In genomic region chr5:142296914-142297417, GRCh38 we compare ENCODE assay signal across 11 cellular contexts. TPM values are rescaled to one million over a fixed set of nuclear protein-coding genes. Genes with fewer than 3 reads are reported as not detected.
A peak's percentile ranks its signal among the peaks of the same experiment; 100 is the strongest.
DNase-seq lines count a peak whose midpoint lies in the region; ATAC-seq, FAIRE-seq and TF ChIP-seq lines count a peak whose summit lies in the region.
"Had no signal": no experiment of that assay in that cellular context is flagged by ENCODE, and none has a peak within 500 bp of the region (broad histone marks: within the 10 kb centered on the region; RNA-seq: fewer than 3 reads in every experiment).

No MANE protein-coding gene starts in this region.

- peak overlapping the region; percentile 32 for H3K27ac ChIP-seq in IMR-90 (ENCODE audit: insufficient read depth, low read length)
- H3K27ac ChIP-seq in endothelial cell of umbilical vein (ENCODE audit: insufficient read depth, low read depth, low read length), result peak overlapping the region; percentile 99
- no peak overlapping the region for H3K27ac ChIP-seq in lower lobe of right lung
- H3K27ac ChIP-seq: suprapubic skin had no signal

- H2BK120ac ChIP-seq in IMR-90 (ENCODE audit: low read depth, low read length), result peak overlapping the region; percentile 96

- peak overlapping the region; percentile 92 for H3K23ac ChIP-seq in IMR-90 (ENCODE audit: low read depth, low read length)

- H3K79me1 ChIP-seq in IMR-90 (ENCODE audit: low read depth in 1 of 2, low read length in 2 of 2), result peaks cover 23 to 80% of the 10 kb centered on the region in 2 experiments

- peak overlapping the region; percentile 86; the same call in 2 of the 3 replicates for H2BK15ac ChIP-seq in IMR-90 (ENCODE audit: low read depth, low read length)

- ATAC-seq in IMR-90 (ENCODE audit: low read depth) (peak; percentile 88), lower lobe of right lung (peak; percentile 32 to 42), HG03342 (IDR thresholded peaks at IDR 0.05; ENCODE audit: unreplicated experiment) (no peak), GM21526 (IDR thresholded peaks at IDR 0.05; ENCODE audit: low FRiP score, unreplicated experiment) (no peak)

- no peak for TF ChIP-seq RAD21 in IMR-90 (IDR thresholded peaks at IDR 0.05; ENCODE audit: low read length)

- peak overlapping the region; percentile 95 for H4K5ac ChIP-seq in IMR-90 (ENCODE audit: low read depth, low read length)

- DNase-seq in A172 (ENCODE audit: low spot score) (peak; percentile 87), IMR-90 (peak; percentile 90), endothelial cell of umbilical vein (ENCODE audit: low read depth, low spot score) (peak; percentile 98), lower lobe of right lung (no peak), NCI-H1694 (lab: John Stamatoyannopoulos, UW) (no peak), NCI-H2196 treated with DMSO at 0.1 percent for 48 hours (lab: John Stamatoyannopoulos, UW; ENCODE audit: unreplicated experiment) (no peak)
- DNase-seq: effector CD4-positive, alpha-beta T cell had no signal

- peak; percentile 98 for FAIRE-seq in endothelial cell of umbilical vein (lab: Jason Lieb, UNC)
- FAIRE-seq: A204.1 had no signal

- H3K4ac ChIP-seq in IMR-90 (ENCODE audit: low read depth, low read length), result peak overlapping the region; percentile 96

- H4K20me1 ChIP-seq in IMR-90 (ENCODE audit: insufficient read depth, low read length), result no peaks in the 10 kb centered on the region
- no peaks in the 10 kb centered on the region for H4K20me1 ChIP-seq in endothelial cell of umbilical vein (replicated peaks; ENCODE audit: control insufficient read depth, extremely low read depth, insufficient read depth, low read length)

- TF ChIP-seq POLR2A in IMR-90 (IDR thresholded peaks at IDR 0.05; ENCODE audit: low read depth, low read length) (no peak), endothelial cell of umbilical vein (IDR thresholded peaks at IDR 0.05; ENCODE audit: low read depth, low read length) (no peak)

- peak overlapping the region; percentile 84 for H3K56ac ChIP-seq in IMR-90 (ENCODE audit: extremely low read depth, insufficient read depth, low read length)

- H3K9me1 ChIP-seq in IMR-90 (ENCODE audit: insufficient read depth, low read length) (peaks cover 23% of the 10 kb centered on the region), endothelial cell of umbilical vein (replicated peaks; ENCODE audit: control insufficient read depth, extremely low read depth, insufficient read depth, low read length) (no peaks in the 10 kb centered on the region)

- intact Hi-C loops in IMR-90 (cut with micrococcal nuclease) (no loop called here), endothelial cell of umbilical vein (cut with micrococcal nuclease) (loop anchor here (1.0 to 2.0 kb wide), 14 partner anchors 10 to 616 kb away; no protein-coding TSS in a partner anchor), lower lobe of right lung (cut with DNase I) (no loop called here)

- peak overlapping the region; percentile 90 for H4K91ac ChIP-seq in IMR-90 (ENCODE audit: insufficient read depth, low read depth, low read length)

- peak overlapping the region; percentile 95 for H3K18ac ChIP-seq in IMR-90 (ENCODE audit: low read depth, low read length)

- H3K36me3 ChIP-seq in IMR-90 (ENCODE audit: control insufficient read depth, insufficient read depth, low read length), result no peaks in the 10 kb centered on the region
- H3K36me3 ChIP-seq in endothelial cell of umbilical vein (ENCODE audit: control insufficient read depth in 2 of 2, extremely low read depth in 1 of 2, insufficient read depth in 2 of 2, low read length in 2 of 2), result no peaks in the 10 kb centered on the region
- H3K36me3 ChIP-seq in lower lobe of right lung, result no peaks in the 10 kb centered on the region
- H3K36me3 ChIP-seq: suprapubic skin had no signal

- no peak overlapping the region; the same call in 1 of the 2 replicates for H3K9ac ChIP-seq in IMR-90 (ENCODE audit: low read depth, low read length)
- H3K9ac ChIP-seq in endothelial cell of umbilical vein (replicated peaks; ENCODE audit: extremely low read depth, insufficient read depth, low read length), result peak overlapping the region; percentile 79

- peak overlapping the region; percentile 98 for H3K14ac ChIP-seq in IMR-90 (replicated peaks; ENCODE audit: low read depth, low read length)

- H3K4me3 ChIP-seq in IMR-90 (ENCODE audit: insufficient read depth, low read depth, low read length) (no peak overlapping the region), endothelial cell of umbilical vein (replicated peaks in 1 of 3; ENCODE audit: insufficient read depth in 1 of 3, low read depth in 1 of 3, low read length in 3 of 3) (no peak overlapping the region), lower lobe of right lung (no peak overlapping the region)
- H3K4me3 ChIP-seq: suprapubic skin had no signal

- in situ Hi-C loops in IMR-90 (cut with MboI; ENCODE audit: low sequenced_read_pairs), result no loop called here

- H3K9me3 ChIP-seq in IMR-90 (ENCODE audit: control insufficient read depth, insufficient read depth, low read length) (no peaks in the 10 kb centered on the region), endothelial cell of umbilical vein (replicated peaks; ENCODE audit: control insufficient read depth, insufficient read depth, low read length) (no peaks in the 10 kb centered on the region), lower lobe of right lung (no peaks in the 10 kb centered on the region)
- H3K9me3 ChIP-seq: suprapubic skin had no signal

- H3K4me2 ChIP-seq in IMR-90 (ENCODE audit: low read depth, low read length) (peak overlapping the region; percentile 11; the same call in 1 of the 2 replicates), endothelial cell of umbilical vein (ENCODE audit: insufficient read depth, low read length) (peak overlapping the region; percentile 61)

- peaks cover 2% of the 10 kb centered on the region for H3K79me2 ChIP-seq in endothelial cell of umbilical vein (ENCODE audit: control insufficient read depth, insufficient read depth, low read length)

- peaks cover 16% of the 10 kb centered on the region for H3K4me1 ChIP-seq in IMR-90 (ENCODE audit: control insufficient read depth, insufficient read depth, low read length)
- peaks cover 41% of the 10 kb centered on the region for H3K4me1 ChIP-seq in endothelial cell of umbilical vein (ENCODE audit: control insufficient read depth, extremely low read depth, insufficient read depth, low read length)
- H3K4me1 ChIP-seq in lower lobe of right lung, result peaks cover 21% of the 10 kb centered on the region
- H3K4me1 ChIP-seq: suprapubic skin had no signal

- POLR2A ChIA-PET in IMR-90 (lab: Charles Lee; ENCODE audit: unreplicated experiment) (no interaction called here), endothelial cell of umbilical vein (lab: Charles Lee) (interaction anchor here (0.7 to 1.2 kb wide), 4 partner anchors 9 to 181 kb away, joined by 3 to 4 read pairs (median 4); partner anchors contain the start of gene SPRY4)

- TF ChIP-seq CTCF in IMR-90 (conservative IDR thresholded peaks at IDR 0.05; ENCODE audit: low read depth, low read length) (no peak), endothelial cell of umbilical vein (IDR thresholded peaks at IDR 0.05; ENCODE audit: extremely low read depth in 1 of 2, insufficient read depth in 1 of 2, low read depth in 1 of 2, low read length in 2 of 2) (no peak), lower lobe of right lung (IDR thresholded peaks at IDR 0.05) (no peak)

- peak overlapping the region; percentile 94 for H2BK20ac ChIP-seq in IMR-90 (ENCODE audit: low read depth, low read length)

- CTCF ChIA-PET in IMR-90 (lab: Yijun Ruan, JAX), result interaction anchor here (1.0 kb wide), 1 partner anchor 144 kb away, joined by 4 read pairs; no protein-coding TSS in a partner anchor
- CTCF ChIA-PET in endothelial cell of umbilical vein (lab: Charles Lee), result interaction anchor here (0.8 to 2.1 kb wide), 17 partner anchors 10 to 286 kb away, joined by 3 to 11 read pairs (median 4); partner anchors contain the start of gene SPRY4

- BruUV-seq in IMR-90 (replicated peaks; lab: Mats Ljungman, UMichigan), result no TSS peak
- no TSS peak for BruUV-seq in endothelial cell of umbilical vein (replicated peaks; lab: Mats Ljungman, UMichigan)

- H2BK5ac ChIP-seq in IMR-90 (ENCODE audit: low read depth, low read length, poor library complexity, severe bottlenecking), result peak overlapping the region; percentile 90

- H3K27me3 ChIP-seq in IMR-90 (ENCODE audit: control insufficient read depth, insufficient read depth, low read length) (no peaks in the 10 kb centered on the region), endothelial cell of umbilical vein (ENCODE audit: control insufficient read depth in 2 of 2, insufficient read depth in 2 of 2, low read length in 2 of 2) (no peaks in the 10 kb centered on the region), lower lobe of right lung (ENCODE audit: low read depth) (no peaks in the 10 kb centered on the region)
- H3K27me3 ChIP-seq: suprapubic skin had no signal

- H2AFZ ChIP-seq in IMR-90 (replicated peaks; ENCODE audit: low read length, poor library complexity) (peak overlapping the region; percentile 71), endothelial cell of umbilical vein (ENCODE audit: low read depth, low read length) (no peak overlapping the region)

- peak overlapping the region; percentile 67 to 97 for H4K8ac ChIP-seq in IMR-90 (ENCODE audit: low read depth in 2 of 2, low read length in 2 of 2)

- peak overlapping the region; percentile 97 for H2AK5ac ChIP-seq in IMR-90 (ENCODE audit: low read depth, low read length)

- H2AK9ac ChIP-seq in IMR-90 (replicated peaks; ENCODE audit: low read depth, low read length, poor library complexity), result no peak overlapping the region

- no CpG with 5 or more reads among the region's 7 CpGs for WGBS in IMR-90 (ENCODE audit: extremely low coverage in 2 of 2, insufficient read length in 1 of 2), 2 experiments

- dilution Hi-C loops in IMR-90 (cut with HindIII; ENCODE audit: low sequenced_read_pairs, unreplicated experiment), result no loop called here
- dilution Hi-C loops in endothelial cell of umbilical vein (cut with MboI; ENCODE audit: extremely low pct_ligation_motif_present, low sequenced_read_pairs), result no loop called here

TF ChIP-seq in IMR-90, 13 proteins besides CTCF, POLR2A, EP300 and RAD21 (continues in another document):
- no peak for TF ChIP-seq BHLHE40 (IDR thresholded peaks at IDR 0.05; ENCODE audit: low read depth, low read length)

RNA-seq across cellular contexts. Expression of gene SPRY4, which starts 27.9 kb away (rescaled TPM):
- 1.9 and 6.7 TPM in 2 replicates for total RNA-seq in A172 (2014; rRNA removed; shearing (Covaris generic))
- total RNA-seq in IMR-90 (2012; rRNA removed) (8.4 and 10.3 TPM in 2 replicates), endothelial cell of umbilical vein (33.9 and 49.5 TPM in 2 replicates), lower lobe of right lung (42.7 TPM)
- polyA plus RNA-seq in IMR-90 (2012; rRNA removed) (21.0 and 22.1 TPM in 2 replicates), endothelial cell of umbilical vein (9.3 and 11.0 TPM in 2 replicates)
- polyA plus RNA-seq in IMR-90 (2012; cell fraction: cytosol; rRNA removed), result 13.3 and 14.6 TPM in 2 replicates
- 59.8 and 89.3 TPM in 2 replicates for polyA plus RNA-seq in IMR-90 (2012; cell fraction: nucleus; rRNA removed; ENCODE audit: low replicate concordance)
- polyA plus RNA-seq in endothelial cell of umbilical vein (2011; cell fraction: cytosol; rRNA removed), result 5.0 and 5.8 TPM in 2 replicates
- polyA plus RNA-seq in endothelial cell of umbilical vein (2011; cell fraction: nucleus; rRNA removed), result 25.1 and 30.8 TPM in 2 replicates
- 13.8 TPM in 2 replicates for polyA plus RNA-seq in endothelial cell of umbilical vein (2012)
- 26.3 and 27.7 TPM in 2 replicates for polyA minus RNA-seq in endothelial cell of umbilical vein
- not detected for polyA minus RNA-seq in endothelial cell of umbilical vein (2011; cell fraction: cytosol; rRNA and poly(A)+ RNA removed)
- polyA minus RNA-seq in endothelial cell of umbilical vein (2011; cell fraction: nucleus; rRNA and poly(A)+ RNA removed), result 36.6 and 53.5 TPM in 2 replicates

Comparison
In these comparisons a context has a peak if more than half of its experiments do, and no peak if none do; other contexts are left out.
1. DNase-seq: peak in A172 (single experiment), IMR-90 (single experiment) and endothelial cell of umbilical vein (single experiment); none in lower lobe of right lung (single experiment), NCI-H1694 (single experiment) and NCI-H2196 treated with DMSO at 0.1 percent for 48 hours (single experiment).
2. ATAC-seq: peak in IMR-90 (single experiment) and lower lobe of right lung (2 of 2); none in HG03342 (single experiment) and GM21526 (single experiment).